8 cellular contexts compared by ENCODE assay signal in the genomic region with DNA sequence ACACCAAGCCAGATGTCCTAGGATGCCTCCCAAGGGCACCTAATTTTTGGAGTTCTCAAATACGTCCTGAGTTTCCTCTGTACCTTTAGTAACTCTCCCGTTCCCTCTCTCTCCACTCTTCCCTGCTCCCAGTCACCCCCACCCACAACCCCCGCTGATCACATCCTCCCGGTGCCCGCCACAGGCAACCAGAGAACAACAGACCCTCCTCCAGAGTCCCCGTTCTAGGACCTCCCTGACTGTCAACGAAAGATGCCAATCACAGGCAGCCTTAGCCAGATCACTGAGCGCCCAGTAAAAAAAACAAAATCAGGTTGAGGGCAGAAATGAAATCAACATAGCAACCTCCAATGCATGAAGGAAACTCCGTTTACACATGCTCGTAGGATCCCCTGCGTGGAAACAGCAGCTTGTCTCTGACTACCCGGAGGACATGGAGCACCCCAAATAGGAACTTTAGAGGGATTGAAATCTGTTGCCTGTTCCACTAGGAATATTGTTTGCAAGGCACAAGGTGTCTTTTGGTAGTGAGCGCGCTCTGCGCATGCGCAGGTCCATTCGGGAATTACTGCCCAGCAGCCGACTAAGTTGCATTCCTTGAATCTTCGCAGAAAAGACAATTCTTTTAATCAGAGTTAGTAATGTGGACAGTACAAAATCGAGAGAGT. TPM values are rescaled to one million over a fixed set of nuclear protein-coding genes. Genes with fewer than 3 reads are reported as not detected.
DNase-seq lines count a peak whose midpoint lies in the region; ATAC-seq and TF ChIP-seq lines count a peak whose summit lies in the region.

GABRB1 (plus strand) TSS at position 557 of the 668 bp plus-strand sequence.

- H3K36me3 Mint-ChIP-seq in CD8-positive, alpha-beta T cell = no peaks in the 10 kb centered on the region
- H3K36me3 Mint-ChIP-seq in activated naive CD8-positive, alpha-beta T cell treated with anti-CD3 and anti-CD28 coated beads, Interleukin-2, amount 50 U/mL, for 24 hours (ENCODE audit: low read depth) = no peaks in the 10 kb centered on the region
- no peaks in the 10 kb centered on the region for H3K36me3 Mint-ChIP-seq in neural crest cell (ENCODE audit: low read depth)

- peaks cover 17% of the 10 kb centered on the region for H3K4me1 Mint-ChIP-seq in CD8-positive, alpha-beta T cell (ENCODE audit: low read depth)
- H3K4me1 Mint-ChIP-seq in activated naive CD8-positive, alpha-beta T cell treated with anti-CD3 and anti-CD28 coated beads, Interleukin-2, amount 50 U/mL, for 24 hours = peaks cover 13% of the 10 kb centered on the region
- peaks cover 11% of the 10 kb centered on the region for H3K4me1 Mint-ChIP-seq in neural crest cell

- POLR2A ChIA-PET in CD8-positive, alpha-beta T cell (lab: Charles Lee) = no interaction called here

- no peaks in the 10 kb centered on the region for H3K9me3 Mint-ChIP-seq in CD8-positive, alpha-beta T cell
- no peaks in the 10 kb centered on the region for H3K9me3 Mint-ChIP-seq in activated naive CD8-positive, alpha-beta T cell treated with anti-CD3 and anti-CD28 coated beads, Interleukin-2, amount 50 U/mL, for 24 hours
- H3K9me3 Mint-ChIP-seq in neural crest cell = no peaks in the 10 kb centered on the region

- H3K4me1 ChIP-seq in CD8-positive, alpha-beta T cell (ENCODE audit: insufficient read depth, low read length) = peaks cover 13% of the 10 kb centered on the region

- H3K36me3 ChIP-seq in CD8-positive, alpha-beta T cell (ENCODE audit: insufficient read depth, low read length) = no peaks in the 10 kb centered on the region

- CTCF ChIA-PET in CD8-positive, alpha-beta T cell (lab: Charles Lee) = no interaction called here

- no peak for ATAC-seq in CD8-positive, alpha-beta T cell
- ATAC-seq in activated naive CD8-positive, alpha-beta T cell treated with anti-CD3 and anti-CD28 coated beads, Interleukin-2, amount 50 U/mL, for 24 hours = no peak

- peaks cover 43% of the 10 kb centered on the region for H3K27me3 Mint-ChIP-seq in CD8-positive, alpha-beta T cell (ENCODE audit: low read depth)
- peaks cover 36% of the 10 kb centered on the region for H3K27me3 Mint-ChIP-seq in activated naive CD8-positive, alpha-beta T cell treated with anti-CD3 and anti-CD28 coated beads, Interleukin-2, amount 50 U/mL, for 24 hours
- H3K27me3 Mint-ChIP-seq in neural crest cell (ENCODE audit: low read depth) = peaks cover 58% of the 10 kb centered on the region

- DNase-seq in CD8-positive, alpha-beta T cell = peak in 2 of 7 experiments; percentile 9 to 15
- DNase-seq in LoVo (ENCODE audit: low spot score) = peak; percentile 52
- DNase-seq in activated naive CD8-positive, alpha-beta T cell treated with anti-CD3 and anti-CD28 coated beads, Interleukin-2, amount 50 U/mL, for 24 hours = peak; percentile 13
- DNase-seq in head of caudate nucleus = peak; percentile 66 to 93 (median 84)
- peak; percentile 62 for DNase-seq in neural crest cell (ENCODE audit: low read depth, low spot score)
- DNase-seq in NCI-H2196 (lab: John Stamatoyannopoulos, UW; ENCODE audit: unreplicated experiment) = no peak
- DNase-seq in Kasumi-1 (lab: John Stamatoyannopoulos, UW) = no peak
- DNase-seq in NCI-H187 (lab: John Stamatoyannopoulos, UW) = no peak

- intact Hi-C loops in CD8-positive, alpha-beta T cell (cut with DNase I, micrococcal nuclease) = no loop called here
- intact Hi-C loops in head of caudate nucleus (cut with DNase I) = loop anchor here (5.0 kb wide), 1 partner anchor 189 kb away; no protein-coding TSS in a partner anchor

- no peak within 1 kb of the TSS for H3K27ac ChIP-seq in CD8-positive, alpha-beta T cell (ENCODE audit: low read depth, low read length)

- no peak within 1 kb of the TSS for H3K27ac Mint-ChIP-seq in CD8-positive, alpha-beta T cell
- H3K27ac Mint-ChIP-seq in activated naive CD8-positive, alpha-beta T cell treated with anti-CD3 and anti-CD28 coated beads, Interleukin-2, amount 50 U/mL, for 24 hours = no peak within 1 kb of the TSS
- H3K27ac Mint-ChIP-seq in neural crest cell (ENCODE audit: unreplicated experiment) = no peak within 1 kb of the TSS

- no peaks in the 10 kb centered on the region for H3K9me3 ChIP-seq in CD8-positive, alpha-beta T cell (ENCODE audit: low read length)

- H3K4me3 ChIP-seq in CD8-positive, alpha-beta T cell (ENCODE audit: low read depth, low read length) = peak within 1 kb of the TSS; percentile 29

- H3K27me3 ChIP-seq in CD8-positive, alpha-beta T cell (ENCODE audit: insufficient read depth, low read length) = peaks cover 13% of the 10 kb centered on the region

- H3K4me3 Mint-ChIP-seq in CD8-positive, alpha-beta T cell = peak within 1 kb of the TSS; percentile 65
- peak within 1 kb of the TSS; percentile 48 for H3K4me3 Mint-ChIP-seq in activated naive CD8-positive, alpha-beta T cell treated with anti-CD3 and anti-CD28 coated beads, Interleukin-2, amount 50 U/mL, for 24 hours
- H3K4me3 Mint-ChIP-seq in neural crest cell = peak within 1 kb of the TSS; percentile 77

- no peak for TF ChIP-seq CTCF in CD8-positive, alpha-beta T cell (IDR thresholded peaks at IDR 0.05)
- TF ChIP-seq CTCF in neural crest cell (conservative IDR thresholded peaks at IDR 0.05) = no peak

RNA-seq across cellular contexts. Expression of gene GABRB1, which starts in this region (rescaled TPM):
- not detected for total RNA-seq in CD8-positive, alpha-beta T cell
- not detected in 2 replicates for total RNA-seq in neural crest cell

Comparison
In these comparisons a context has a peak if more than half of its experiments do, and no peak if none do; other contexts are left out.
1. Peak in DNase-seq in neural crest cell; RNA of the gene not detected or under 1 TPM.
2. DNase-seq: peak in LoVo (single experiment), activated naive CD8-positive, alpha-beta T cell treated with anti-CD3 and anti-CD28 coated beads, Interleukin-2, amount 50 U/mL, for 24 hours (single experiment) and head of caudate nucleus (42 of 42); none in NCI-H2196 (single experiment), Kasumi-1 (0 of 2) and NCI-H187 (0 of 2).
3. Peak in every context shown above with its lines, with median percentiles within 50 percentile points of each other: H3K4me3 Mint-ChIP-seq.